In the genomic region with DNA sequence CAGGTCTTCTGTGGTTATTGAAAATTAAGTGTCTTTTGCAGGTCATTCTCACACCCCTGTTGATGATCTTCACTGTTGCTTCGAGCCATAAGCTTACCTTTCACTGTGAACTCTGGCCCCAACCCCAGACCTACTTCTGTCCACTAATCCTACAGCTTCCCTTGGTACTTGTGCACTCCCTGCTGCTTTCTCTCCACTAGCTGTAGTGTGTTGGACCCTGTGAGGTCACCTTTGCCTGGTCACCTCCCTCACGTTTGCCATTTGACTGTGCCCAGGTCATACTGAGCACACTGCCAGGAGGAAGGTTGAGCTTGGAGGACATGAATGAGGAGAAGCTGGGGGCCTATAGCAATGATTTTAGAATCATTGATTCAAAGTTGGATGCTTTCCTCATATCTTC, we compare ENCODE assay signal across 31 cellular contexts.
"Had no signal": no experiment of that assay in that cellular context is flagged by ENCODE, and none has a peak within 500 bp of the region (broad histone marks: within the 10 kb centered on the region; RNA-seq: fewer than 3 reads in every experiment).

No MANE protein-coding gene starts in this region.

- H3K36me3 ChIP-seq: heart right ventricle, lower lobe of right lung, neutrophil, prostate gland, right atrium auricular region, suprapubic skin, transverse colon, upper lobe of right lung, uterus had no signal

- H3K27ac ChIP-seq: epithelial cell of prostate, foreskin keratinocyte, heart right ventricle, lower lobe of right lung, neutrophil, prostate gland, right atrium auricular region, suprapubic skin, transverse colon, upper lobe of right lung, uterus had no signal

- H3K4me3 ChIP-seq: heart right ventricle, lower lobe of right lung, prostate gland, right atrium auricular region, smooth muscle cell, suprapubic skin, transverse colon, upper lobe of right lung, uterus had no signal

- H3K4me1 Mint-ChIP-seq: naive thymus-derived CD8-positive, alpha-beta T cell; stimulated activated naive CD8-positive, alpha-beta T cell treated with anti-CD3 and anti-CD28 coated beads, Interleukin-15, amount 100 ng/mL, for 72 hours had no signal

- H3K27me3 ChIP-seq: foreskin keratinocyte, heart right ventricle, neutrophil, right atrium auricular region, suprapubic skin, transverse colon, upper lobe of right lung, uterus had no signal

- H3K4me2 ChIP-seq: smooth muscle cell had no signal

- H3K4me3 Mint-ChIP-seq: endodermal cell; immature natural killer cell; naive thymus-derived CD8-positive, alpha-beta T cell; nephron progenitor cell; stimulated activated naive CD8-positive, alpha-beta T cell treated with anti-CD3 and anti-CD28 coated beads, Interleukin-15, amount 100 ng/mL, for 72 hours had no signal

- H3K9me3 ChIP-seq: heart right ventricle, lower lobe of right lung, neutrophil, prostate gland, right atrium auricular region, suprapubic skin, transverse colon, upper lobe of right lung, uterus had no signal

- H3K9me3 Mint-ChIP-seq: endodermal cell; immature natural killer cell; stimulated activated naive CD8-positive, alpha-beta T cell treated with anti-CD3 and anti-CD28 coated beads, Interleukin-15, amount 100 ng/mL, for 72 hours had no signal

- DNase-seq: effector CD8-positive, alpha-beta T cell; endodermal cell; foreskin keratinocyte; glutamatergic neuron; heart right ventricle; hypothalamus; immature natural killer cell; islet precursor cell; kidney glomerular epithelial cell; left colon; left ventricle myocardium superior; lower lobe of right lung; naive thymus-derived CD8-positive, alpha-beta T cell; nephron progenitor cell; stimulated activated CD4-positive, alpha-beta T cell treated with anti-CD3 and anti-CD28 coated beads, Interleukin-12 subunit alpha, Interleukin-12 subunit beta, amount 100 ng/mL, for 4 hours; stimulated activated CD4-positive, alpha-beta T cell treated with anti-CD3 and anti-CD28 coated beads, Interleukin-1b, Interleukin-23, amount 100 ng/mL, for 48 hours; stimulated activated CD4-positive, alpha-beta T cell treated with anti-CD3 and anti-CD28 coated beads, Interleukin-4, amount 100 ng/mL, for 1 hour; stimulated activated CD8-positive, alpha-beta memory T cell treated with anti-CD3 and anti-CD28 coated beads, Interleukin-4, amount 100 ng/mL, for 48 hours; stimulated activated naive CD4-positive, alpha-beta T cell; stimulated activated naive CD8-positive, alpha-beta T cell treated with anti-CD3 and anti-CD28 coated beads, Interleukin-15, amount 100 ng/mL, for 72 hours; transverse colon; upper lobe of right lung; uterus had no signal

- ATAC-seq: esophagus mucosa; foreskin keratinocyte; heart right ventricle; left colon; left ventricle myocardium superior; lower lobe of right lung; naive thymus-derived CD8-positive, alpha-beta T cell; sciatic nerve; stimulated activated naive CD8-positive, alpha-beta T cell treated with anti-CD3 and anti-CD28 coated beads, Interleukin-15, amount 100 ng/mL, for 72 hours; upper lobe of right lung had no signal

- H3K4me1 ChIP-seq: foreskin keratinocyte, lower lobe of right lung, prostate gland, suprapubic skin, upper lobe of right lung, uterus had no signal

- H3K27ac Mint-ChIP-seq: endodermal cell; naive thymus-derived CD8-positive, alpha-beta T cell; nephron progenitor cell; stimulated activated naive CD8-positive, alpha-beta T cell treated with anti-CD3 and anti-CD28 coated beads, Interleukin-15, amount 100 ng/mL, for 72 hours had no signal
